Comparison of ENCODE assay signal across 2 cellular contexts in the genomic region with DNA sequence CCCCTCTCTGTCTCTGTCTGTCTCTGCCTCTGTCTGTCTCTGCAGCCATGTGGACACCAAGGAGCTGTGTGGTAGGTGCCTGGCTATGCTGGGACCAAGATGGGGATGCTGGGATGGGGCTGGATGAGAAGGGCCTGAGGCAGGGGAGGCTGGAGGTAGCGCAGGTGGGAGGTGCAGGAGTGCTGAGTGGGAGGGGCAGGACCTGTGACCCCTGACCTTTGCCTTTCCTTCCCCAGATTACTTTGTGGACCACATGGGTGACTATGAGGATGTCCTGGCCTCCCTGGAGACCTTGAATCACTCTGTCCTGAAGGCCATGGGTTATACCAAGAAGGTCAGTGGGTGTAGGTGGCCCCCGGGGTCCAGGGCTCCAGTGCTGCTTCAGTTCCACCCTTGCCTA.
TF ChIP-seq lines count a peak whose summit lies in the region.

No MANE protein-coding gene starts in this region.

TF ChIP-seq in IMR-90, 13 proteins besides CTCF, POLR2A, EP300 and RAD21:
- TF ChIP-seq CEBPB (IDR thresholded peaks at IDR 0.05; ENCODE audit: low read depth, low read length) (no peak), MXI1 (IDR thresholded peaks at IDR 0.05; ENCODE audit: borderline replicate concordance, low read depth, low read length) (no peak), FOS (IDR thresholded peaks at IDR 0.05; ENCODE audit: low read depth, low read length) (no peak), CHD1 (IDR thresholded peaks at IDR 0.05; ENCODE audit: low read depth, low read length) (no peak), RCOR1 (IDR thresholded peaks at IDR 0.05; ENCODE audit: insufficient replicate concordance, low read length) (no peak), MAZ (IDR thresholded peaks at IDR 0.05; ENCODE audit: borderline replicate concordance, low read depth, low read length) (no peak), MAFK (IDR thresholded peaks at IDR 0.05; ENCODE audit: low read depth, low read length) (no peak), RFX5 (IDR thresholded peaks at IDR 0.05; ENCODE audit: low read depth, low read length) (no peak), SMC3 (IDR thresholded peaks at IDR 0.05; ENCODE audit: low read depth, low read length) (no peak), NFE2L2 (IDR thresholded peaks at IDR 0.05; ENCODE audit: low read depth, low read length) (no peak), USF2 (IDR thresholded peaks at IDR 0.05; ENCODE audit: low read depth, low read length) (no peak), BHLHE40 (IDR thresholded peaks at IDR 0.05; ENCODE audit: low read depth, low read length) (no peak)
- TF ChIP-seq, protein P1, sequence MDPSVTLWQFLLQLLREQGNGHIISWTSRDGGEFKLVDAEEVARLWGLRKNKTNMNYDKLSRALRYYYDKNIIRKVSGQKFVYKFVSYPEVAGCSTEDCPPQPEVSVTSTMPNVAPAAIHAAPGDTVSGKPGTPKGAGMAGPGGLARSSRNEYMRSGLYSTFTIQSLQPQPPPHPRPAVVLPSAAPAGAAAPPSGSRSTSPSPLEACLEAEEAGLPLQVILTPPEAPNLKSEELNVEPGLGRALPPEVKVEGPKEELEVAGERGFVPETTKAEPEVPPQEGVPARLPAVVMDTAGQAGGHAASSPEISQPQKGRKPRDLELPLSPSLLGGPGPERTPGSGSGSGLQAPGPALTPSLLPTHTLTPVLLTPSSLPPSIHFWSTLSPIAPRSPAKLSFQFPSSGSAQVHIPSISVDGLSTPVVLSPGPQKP (IDR thresholded peaks at IDR 0.05; ENCODE audit: borderline replicate concordance, low read depth, low read length): no peak

TF ChIP-seq in H1, 55 proteins besides CTCF, POLR2A, EP300 and RAD21:
- TF ChIP-seq E2F6 (IDR thresholded peaks at IDR 0.05) (no peak), TAF7 (optimal IDR thresholded peaks at IDR 0.05; ENCODE audit: borderline replicate concordance, low read depth, low read length) (no peak), SRF (IDR thresholded peaks at IDR 0.05; ENCODE audit: low read depth, low read length) (no peak), NRF1 (IDR thresholded peaks at IDR 0.05; ENCODE audit: low read depth, low read length) (no peak), RBBP5 (IDR thresholded peaks at IDR 0.05; ENCODE audit: borderline replicate concordance, low read depth, low read length) (no peak), CTBP2 (IDR thresholded peaks at IDR 0.05; ENCODE audit: borderline replicate concordance, insufficient read depth, insufficient read length, low read length) (no peak), RFX5 (IDR thresholded peaks at IDR 0.05; ENCODE audit: borderline replicate concordance, low read depth, low read length) (no peak), TBP (IDR thresholded peaks at IDR 0.05; ENCODE audit: low read depth, low read length) (no peak), KDM1A (IDR thresholded peaks at IDR 0.05; ENCODE audit: borderline replicate concordance, low read length) (no peak), SUZ12 (IDR thresholded peaks at IDR 0.05; ENCODE audit: low read length) (no peak), GABPA (IDR thresholded peaks at IDR 0.05; ENCODE audit: borderline replicate concordance, insufficient read depth, low read length) (no peak), BACH1 (IDR thresholded peaks at IDR 0.05; ENCODE audit: low read length) (no peak), GTF2F1 (IDR thresholded peaks at IDR 0.05; ENCODE audit: borderline replicate concordance, low read depth, low read length) (no peak)
- TF ChIP-seq, protein P2, sequence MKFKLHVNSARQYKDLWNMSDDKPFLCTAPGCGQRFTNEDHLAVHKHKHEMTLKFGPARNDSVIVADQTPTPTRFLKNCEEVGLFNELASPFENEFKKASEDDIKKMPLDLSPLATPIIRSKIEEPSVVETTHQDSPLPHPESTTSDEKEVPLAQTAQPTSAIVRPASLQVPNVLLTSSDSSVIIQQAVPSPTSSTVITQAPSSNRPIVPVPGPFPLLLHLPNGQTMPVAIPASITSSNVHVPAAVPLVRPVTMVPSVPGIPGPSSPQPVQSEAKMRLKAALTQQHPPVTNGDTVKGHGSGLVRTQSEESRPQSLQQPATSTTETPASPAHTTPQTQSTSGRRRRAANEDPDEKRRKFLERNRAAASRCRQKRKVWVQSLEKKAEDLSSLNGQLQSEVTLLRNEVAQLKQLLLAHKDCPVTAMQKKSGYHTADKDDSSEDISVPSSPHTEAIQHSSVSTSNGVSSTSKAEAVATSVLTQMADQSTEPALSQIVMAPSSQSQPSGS (IDR thresholded peaks at IDR 0.05; ENCODE audit: low read length): no peak
- TF ChIP-seq, protein P3, sequence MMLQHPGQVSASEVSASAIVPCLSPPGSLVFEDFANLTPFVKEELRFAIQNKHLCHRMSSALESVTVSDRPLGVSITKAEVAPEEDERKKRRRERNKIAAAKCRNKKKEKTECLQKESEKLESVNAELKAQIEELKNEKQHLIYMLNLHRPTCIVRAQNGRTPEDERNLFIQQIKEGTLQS (IDR thresholded peaks at IDR 0.05; ENCODE audit: insufficient read depth, low read depth, low read length): no peak
